In genomic region chr1:1233567-1233892, GRCh38 we compare ENCODE assay signal across 14 cellular contexts. TPM values are rescaled to one million over a fixed set of nuclear protein-coding genes. Genes with fewer than 3 reads are reported as not detected.
A peak's percentile ranks its signal among the peaks of the same experiment; 100 is the strongest.
DNase-seq lines count a peak whose midpoint lies in the region; ATAC-seq, FAIRE-seq and TF ChIP-seq lines count a peak whose summit lies in the region.
"Had no signal": no experiment of that assay in that cellular context is flagged by ENCODE, and none has a peak within 500 bp of the region (broad histone marks: within the 10 kb centered on the region; RNA-seq: fewer than 3 reads in every experiment).

No MANE protein-coding gene starts in this region.

- peaks cover 5% of the 10 kb centered on the region for H3K36me3 ChIP-seq in CD8-positive, alpha-beta memory T cell (ENCODE audit: insufficient read depth, low read length)
- H3K36me3 ChIP-seq in kidney (ENCODE audit: control insufficient read depth in 1 of 2, insufficient read depth in 2 of 2, low read length in 2 of 2) = peaks cover 0 to 3% of the 10 kb centered on the region in 2 donors

- DNase-seq in A549 (ENCODE audit: low read depth in 1 of 2, low spot score in 1 of 2) (no peak), immature natural killer cell (no peak), kidney (no peak), HuH-7 (ENCODE audit: low spot score) (no peak)
- no peak for DNase-seq in CD8-positive, alpha-beta memory T cell
- no peak for DNase-seq in activated CD4-positive, alpha-beta memory T cell treated with anti-CD3 and anti-CD28 coated beads for 36 hours
- DNase-seq: NCI-H2081 treated with DMSO at 0.1 percent for 48 hours; stimulated activated CD4-positive, alpha-beta T cell treated with anti-CD3 and anti-CD28 coated beads, Interleukin-4, amount 100 ng/mL, for 1 hour had no signal

- no peaks in the 10 kb centered on the region for H3K27me3 Mint-ChIP-seq in CD8-positive, alpha-beta memory T cell
- no peaks in the 10 kb centered on the region for H3K27me3 Mint-ChIP-seq in activated CD4-positive, alpha-beta memory T cell treated with anti-CD3 and anti-CD28 coated beads for 36 hours
- H3K27me3 Mint-ChIP-seq in immature natural killer cell (ENCODE audit: low read depth in 3 of 3) = peaks cover 8 to 20% (median 14%) of the 10 kb centered on the region in 3 donors

- H3K27ac ChIP-seq in A549 = no peak overlapping the region
- no peak overlapping the region for H3K27ac ChIP-seq in CD8-positive, alpha-beta memory T cell (ENCODE audit: low read depth, low read length)
- H3K27ac ChIP-seq in kidney (ENCODE audit: low read depth in 2 of 2, low read length in 2 of 2) = no peak overlapping the region
- H3K27ac ChIP-seq: prostate gland had no signal

- no peak for TF ChIP-seq RAD21 in A549 (conservative IDR thresholded peaks at IDR 0.05 in 1 of 2, IDR thresholded peaks at IDR 0.05 in 1 of 2)

- peak overlapping the region; percentile 74 to 86 (median 75) for H3K4me3 Mint-ChIP-seq in CD8-positive, alpha-beta memory T cell
- peak overlapping the region; percentile 70 for H3K4me3 Mint-ChIP-seq in activated CD4-positive, alpha-beta memory T cell treated with anti-CD3 and anti-CD28 coated beads for 36 hours
- peak overlapping the region; percentile 77 to 87 (median 79) for H3K4me3 Mint-ChIP-seq in immature natural killer cell

- CTCF ChIA-PET in A549 (lab: Yijun Ruan, JAX) = interaction anchor here (9.4 kb wide), 1 partner anchor 112 kb away, joined by 46 read pairs; no protein-coding TSS in a partner anchor
- CTCF ChIA-PET in CD8-positive, alpha-beta memory T cell (lab: Charles Lee) = no interaction called here
- CTCF ChIA-PET in activated CD4-positive, alpha-beta memory T cell treated with anti-CD3 and anti-CD28 coated beads for 36 hours (lab: Charles Lee) = no interaction called here

- peaks cover 0 to 32% (median 2%) of the 10 kb centered on the region in 3 donors for H3K36me3 Mint-ChIP-seq in CD8-positive, alpha-beta memory T cell
- peaks cover 33% of the 10 kb centered on the region for H3K36me3 Mint-ChIP-seq in activated CD4-positive, alpha-beta memory T cell treated with anti-CD3 and anti-CD28 coated beads for 36 hours
- H3K36me3 Mint-ChIP-seq in immature natural killer cell = peaks cover 0 to 10% (median 0%) of the 10 kb centered on the region in 3 donors

- H3K27ac Mint-ChIP-seq in CD8-positive, alpha-beta memory T cell = peak overlapping the region in 6 of 8 donors; percentile 71 to 86 (median 80)
- peak overlapping the region; percentile 72 for H3K27ac Mint-ChIP-seq in activated CD4-positive, alpha-beta memory T cell treated with anti-CD3 and anti-CD28 coated beads for 36 hours
- peak overlapping the region; percentile 48 to 75 (median 72) for H3K27ac Mint-ChIP-seq in immature natural killer cell

- TF ChIP-seq POLR2A in A549 (IDR thresholded peaks at IDR 0.05; ENCODE audit: low read length) (no peak), GM18505 (IDR thresholded peaks at IDR 0.05; ENCODE audit: borderline replicate concordance, extremely low read depth, insufficient read depth, insufficient read length) (no peak)

- POLR2A ChIA-PET in A549 (lab: Yijun Ruan, JAX) = no interaction called here
- POLR2A ChIA-PET in CD8-positive, alpha-beta memory T cell (lab: Charles Lee) = no interaction called here
- POLR2A ChIA-PET in activated CD4-positive, alpha-beta memory T cell treated with anti-CD3 and anti-CD28 coated beads for 36 hours (lab: Charles Lee) = no interaction called here

- ATAC-seq in A549 = no peak
- ATAC-seq in GM21576 (IDR thresholded peaks at IDR 0.05; ENCODE audit: unreplicated experiment) = no peak
- ATAC-seq in GM18505 (IDR thresholded peaks at IDR 0.05; ENCODE audit: unreplicated experiment) = no peak

- no peak for FAIRE-seq in A549 (lab: Jason Lieb, UNC)
- FAIRE-seq in kidney (lab: Jason Lieb, UNC) = no peak
- FAIRE-seq: bronchial epithelial cell had no signal

- TF ChIP-seq CTCF in A549 (IDR thresholded peaks at IDR 0.05) (no peak), kidney (IDR thresholded peaks at IDR 0.05; ENCODE audit: borderline replicate concordance, extremely low read depth, insufficient read depth) (no peak)

- peak overlapping the region; percentile 81 for H3K4me2 ChIP-seq in A549

- H3K4me3 ChIP-seq in A549 (peak overlapping the region; percentile 52; the same call in 1 of the 3 replicates), kidney (ENCODE audit: low read length in 2 of 2) (no peak overlapping the region)
- H3K4me3 ChIP-seq in CD8-positive, alpha-beta memory T cell (ENCODE audit: low read length) = no peak overlapping the region
- H3K4me3 ChIP-seq: prostate gland had no signal

- no peak overlapping the region for H3K9ac ChIP-seq in kidney (ENCODE audit: low read length in 2 of 2)

- peaks cover 36% of the 10 kb centered on the region for H3K4me1 ChIP-seq in A549
- peaks cover 28% of the 10 kb centered on the region for H3K4me1 ChIP-seq in CD8-positive, alpha-beta memory T cell (ENCODE audit: insufficient read depth, low read length)
- peaks cover 12 to 25% of the 10 kb centered on the region in 2 donors for H3K4me1 ChIP-seq in kidney (ENCODE audit: control insufficient read depth in 1 of 2, insufficient read depth in 1 of 2, low read depth in 1 of 2, low read length in 2 of 2)

- peaks cover 27 to 44% (median 30%) of the 10 kb centered on the region in 3 donors for H3K4me1 Mint-ChIP-seq in CD8-positive, alpha-beta memory T cell
- H3K4me1 Mint-ChIP-seq in activated CD4-positive, alpha-beta memory T cell treated with anti-CD3 and anti-CD28 coated beads for 36 hours (ENCODE audit: low read depth) = peaks cover 30% of the 10 kb centered on the region
- peaks cover 36 to 42% of the 10 kb centered on the region in 2 donors for H3K4me1 Mint-ChIP-seq in immature natural killer cell

- 97% methylated on average over 15 of the region's 15 CpGs for WGBS in A549 (ENCODE audit: missing lambda C conversion rate)

- H3K9me3 ChIP-seq in A549 = no peaks in the 10 kb centered on the region
- no peaks in the 10 kb centered on the region for H3K9me3 ChIP-seq in CD8-positive, alpha-beta memory T cell (ENCODE audit: low read length)
- no peaks in the 10 kb centered on the region for H3K9me3 ChIP-seq in kidney (ENCODE audit: control insufficient read depth in 1 of 2, low read length in 2 of 2)
- H3K9me3 ChIP-seq: prostate gland had no signal

- no peaks in the 10 kb centered on the region for H3K9me3 Mint-ChIP-seq in CD8-positive, alpha-beta memory T cell
- peaks cover 2% of the 10 kb centered on the region for H3K9me3 Mint-ChIP-seq in activated CD4-positive, alpha-beta memory T cell treated with anti-CD3 and anti-CD28 coated beads for 36 hours
- H3K9me3 Mint-ChIP-seq in immature natural killer cell = no peaks in the 10 kb centered on the region

- TF ChIP-seq EP300 in A549 (IDR thresholded peaks at IDR 0.05) = no peak

- intact Hi-C loops in activated CD4-positive, alpha-beta memory T cell treated with anti-CD3 and anti-CD28 coated beads for 36 hours (cut with micrococcal nuclease) = no loop called here
- intact Hi-C loops in kidney (cut with DNase I) = loop anchor here (10.0 kb wide), 1 partner anchor 109 kb away; no protein-coding TSS in a partner anchor

- no peaks in the 10 kb centered on the region for H3K27me3 ChIP-seq in CD8-positive, alpha-beta memory T cell (ENCODE audit: insufficient read depth, low read length, poor library complexity, severe bottlenecking)

RNA-seq across cellular contexts. Expression of gene B3GALT6, which starts 1.5 kb away (rescaled TPM):
- 9.2 and 12.5 TPM in 2 replicates for polyA plus RNA-seq in A549 (2011; rRNA removed)
- polyA plus RNA-seq in A549 (2012; cell fraction: cytosol; rRNA removed) = 13.7 and 20.0 TPM in 2 replicates
- polyA plus RNA-seq in A549 (2012; cell fraction: nucleus; rRNA removed) = 14.5 and 21.2 TPM in 2 replicates
- 11.5 to 12.9 TPM (median 12.1 TPM) in 3 replicates for polyA plus RNA-seq in A549 (2017; fragmentation: RNase III; extraction: RNeasy Plus Mini Kit Qiagen cat#74134 plus additional on column Dnase treatment)
- 7.0 and 7.3 TPM in 2 replicates for polyA minus RNA-seq in A549 (2011; rRNA and poly(A)+ RNA removed)
- 10 to 100 TPM; 23.7 to 24.1 TPM for total RNA-seq in CD8-positive, alpha-beta memory T cell
- 16.4 TPM for polyA plus RNA-seq in CD8-positive, alpha-beta memory T cell
- 10 to 100 TPM; 14.6 to 15.5 TPM for total RNA-seq in activated CD4-positive, alpha-beta memory T cell treated with anti-CD3 and anti-CD28 coated beads for 36 hours
- 10 to 100 TPM in 1 of 3 donors, 1 to 10 TPM in 2; 5.3 to 13.9 (median 9.9) TPM for polyA plus RNA-seq in immature natural killer cell
- 20.3 TPM for total RNA-seq in kidney
- 13.7 TPM for polyA plus RNA-seq in kidney (ENCODE audit: insufficient read depth, low read depth, low replicate concordance)

RNA-seq across cellular contexts. Expression of gene SDF4, which starts 1.7 kb away (rescaled TPM):
- polyA plus RNA-seq in A549 (2011; rRNA removed) (38.7 and 58.3 TPM in 2 replicates), A549 (2017; fragmentation: RNase III; extraction: RNeasy Plus Mini Kit Qiagen cat#74134 plus additional on column Dnase treatment) (94.8 to 103 TPM (median 97.4 TPM) in 3 replicates), immature natural killer cell (100 to 1,000 TPM; 157 to 240 (median 194) TPM), kidney (ENCODE audit: insufficient read depth, low read depth, low replicate concordance) (143 TPM)
- polyA plus RNA-seq in A549 (2012; cell fraction: cytosol; rRNA removed) = 96.1 and 108 TPM in 2 replicates
- 137 and 147 TPM in 2 replicates for polyA plus RNA-seq in A549 (2012; cell fraction: nucleus; rRNA removed)
- polyA minus RNA-seq in A549 (2011; rRNA and poly(A)+ RNA removed) = 25.3 and 40.0 TPM in 2 replicates
- 100 to 1,000 TPM; 158 to 169 TPM for total RNA-seq in CD8-positive, alpha-beta memory T cell
- 108 TPM for polyA plus RNA-seq in CD8-positive, alpha-beta memory T cell
- total RNA-seq in activated CD4-positive, alpha-beta memory T cell treated with anti-CD3 and anti-CD28 coated beads for 36 hours = 100 to 1,000 TPM; 302 to 305 TPM
- total RNA-seq in kidney = 160 TPM

RNA-seq across cellular contexts. Expression of gene C1QTNF12, which starts 13.0 kb away (rescaled TPM):
- 0.46 and 0.47 TPM in 2 replicates for polyA plus RNA-seq in A549 (2011; rRNA removed)
- 0.79 and 1.4 TPM in 2 replicates for polyA plus RNA-seq in A549 (2012; cell fraction: cytosol; rRNA removed)
- 8.7 and 10.0 TPM in 2 replicates for polyA plus RNA-seq in A549 (2012; cell fraction: nucleus; rRNA removed)
- 0.76 to 0.98 TPM (median 0.83 TPM) in 3 replicates for polyA plus RNA-seq in A549 (2017; fragmentation: RNase III; extraction: RNeasy Plus Mini Kit Qiagen cat#74134 plus additional on column Dnase treatment)
- polyA minus RNA-seq in A549 (2011; rRNA and poly(A)+ RNA removed) = not detected in 2 replicates
- total RNA-seq in CD8-positive, alpha-beta memory T cell = 1 to 10 TPM in 1 of 2 experiments, under 1 TPM in 1; 0.51 to 1.1 TPM
- polyA plus RNA-seq in CD8-positive, alpha-beta memory T cell = not detected
- total RNA-seq in activated CD4-positive, alpha-beta memory T cell treated with anti-CD3 and anti-CD28 coated beads for 36 hours = 1 to 10 TPM; 3.8 to 4.2 TPM
- polyA plus RNA-seq in immature natural killer cell = not detected
- 3.1 TPM for total RNA-seq in kidney
- polyA plus RNA-seq in kidney (ENCODE audit: insufficient read depth, low read depth, low replicate concordance) = 9.9 TPM

RNA-seq across cellular contexts. Expression of gene TNFRSF4, which starts 19.6 kb away (rescaled TPM):
- polyA plus RNA-seq in A549 (2011; rRNA removed) (not detected in 2 replicates), A549 (2017; fragmentation: RNase III; extraction: RNeasy Plus Mini Kit Qiagen cat#74134 plus additional on column Dnase treatment) (not detected in 3 replicates), immature natural killer cell (10 to 100 TPM in 2 of 3 donors, 1 to 10 TPM in 1; 7.6 to 16.3 (median 12.1) TPM), kidney (ENCODE audit: insufficient read depth, low read depth, low replicate concordance) (3.3 TPM)
- polyA plus RNA-seq in A549 (2012; cell fraction: cytosol; rRNA removed) = 0.04 TPM in 1 of 2 replicates, not detected in the other
- 0.19 and 0.21 TPM in 2 replicates for polyA plus RNA-seq in A549 (2012; cell fraction: nucleus; rRNA removed)
- not detected in 2 replicates for polyA minus RNA-seq in A549 (2011; rRNA and poly(A)+ RNA removed)
- 100 to 1,000 TPM; 180 to 193 TPM for total RNA-seq in CD8-positive, alpha-beta memory T cell
- polyA plus RNA-seq in CD8-positive, alpha-beta memory T cell = 1.9 TPM
- 1,000 to 10,000 TPM; 1,003 to 1,005 TPM for total RNA-seq in activated CD4-positive, alpha-beta memory T cell treated with anti-CD3 and anti-CD28 coated beads for 36 hours
- total RNA-seq in kidney = 5.1 TPM
- total RNA-seq: bronchial epithelial cell had no signal
- polyA plus RNA-seq: BJ had no signal

RNA-seq across cellular contexts. Expression of gene TNFRSF18, which starts 27.1 kb away (rescaled TPM):
- polyA plus RNA-seq in A549 (2011; rRNA removed) (not detected in 2 replicates), A549 (2017; fragmentation: RNase III; extraction: RNeasy Plus Mini Kit Qiagen cat#74134 plus additional on column Dnase treatment) (not detected in 3 replicates), immature natural killer cell (100 to 1,000 TPM in 2 of 3 donors, 10 to 100 TPM in 1; 56.4 to 136 (median 105) TPM), kidney (ENCODE audit: insufficient read depth, low read depth, low replicate concordance) (not detected)
- polyA plus RNA-seq in A549 (2012; cell fraction: cytosol; rRNA removed) = not detected in 2 replicates
- not detected in 2 replicates for polyA plus RNA-seq in A549 (2012; cell fraction: nucleus; rRNA removed)
- not detected in 2 replicates for polyA minus RNA-seq in A549 (2011; rRNA and poly(A)+ RNA removed)
- 10 to 100 TPM; 91.0 to 97.1 TPM for total RNA-seq in CD8-positive, alpha-beta memory T cell
- polyA plus RNA-seq in CD8-positive, alpha-beta memory T cell = 2.0 TPM
- 100 to 1,000 TPM; 375 to 387 TPM for total RNA-seq in activated CD4-positive, alpha-beta memory T cell treated with anti-CD3 and anti-CD28 coated beads for 36 hours
- total RNA-seq in kidney = 8.1 TPM
- total RNA-seq: bronchial epithelial cell, LHCN-M2 had no signal
